In the genomic region with DNA sequence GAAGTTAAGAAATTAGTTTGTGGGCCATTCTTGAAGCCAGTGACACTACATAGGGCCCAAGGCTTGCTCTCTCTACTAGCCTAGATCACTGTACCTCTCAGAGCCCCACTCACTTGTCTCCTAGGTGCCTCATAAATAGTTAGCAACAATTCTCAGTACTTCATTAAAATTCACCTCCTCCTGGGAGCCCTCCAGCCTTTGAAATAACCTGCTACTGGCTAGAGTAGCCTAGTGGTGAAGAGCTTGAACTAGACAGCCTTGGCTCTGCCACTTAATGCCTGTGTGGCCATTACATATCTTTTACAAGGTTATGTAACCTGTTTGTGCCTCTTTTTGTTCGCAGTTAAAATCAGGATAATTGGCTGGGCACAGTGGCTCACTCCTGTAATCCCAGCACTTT, we compare ENCODE assay signal across 9 cellular contexts.
"Had no signal": no experiment of that assay in that cellular context is flagged by ENCODE, and none has a peak within 500 bp of the region (broad histone marks: within the 10 kb centered on the region; RNA-seq: fewer than 3 reads in every experiment).

No MANE protein-coding gene starts in this region.

- H3K27me3 Mint-ChIP-seq: IgD-negative memory B cell had no signal

- H3K4me1 ChIP-seq: HAP-1 had no signal

- H3K4me3 ChIP-seq: HAP-1 had no signal

- FAIRE-seq: HepG2 had no signal

- ATAC-seq: HCT116, HepG2 had no signal

- DNase-seq: GOT3, H7, HFFc6, KBM-7 had no signal

- H3K27ac ChIP-seq: HL-60 had no signal

- H3K27ac Mint-ChIP-seq: HFFc6, IgD-negative memory B cell had no signal

- H3K4me3 Mint-ChIP-seq: HFFc6, IgD-negative memory B cell had no signal

- H3K9me3 ChIP-seq: HAP-1 had no signal

- H3K36me3 ChIP-seq: HAP-1 had no signal
